In genomic region chr2:64641585-64641984, GRCh38 we compare ENCODE assay signal across 1 cellular context.
A peak's percentile ranks its signal among the peaks of the same experiment; 100 is the strongest.
TF ChIP-seq lines count a peak whose summit lies in the region.

No MANE protein-coding gene starts in this region.

TF ChIP-seq in HepG2, 621 proteins besides CTCF, POLR2A, EP300 and RAD21:
- TF ChIP-seq ZNF557 (CRISPR knock-in tag; IDR thresholded peaks at IDR 0.05): no peak
- peak; percentile 51; the same call in 1 of the 2 replicates for TF ChIP-seq ZBTB4 (CRISPR knock-in tag; IDR thresholded peaks at IDR 0.05; ENCODE audit: borderline replicate concordance)
- TF ChIP-seq GLI4 (CRISPR knock-in tag; IDR thresholded peaks at IDR 0.05; ENCODE audit: borderline replicate concordance): no peak
- no peak for TF ChIP-seq CBX2 (IDR thresholded peaks at IDR 0.05; ENCODE audit: low read depth, low read length)
- no peak for TF ChIP-seq CBX2 (CRISPR knock-in tag; IDR thresholded peaks at IDR 0.05; ENCODE audit: low read depth)
- TF ChIP-seq KMT2A (CRISPR knock-in tag; IDR thresholded peaks at IDR 0.05): no peak
- TF ChIP-seq ZBTB38 (CRISPR knock-in tag; IDR thresholded peaks at IDR 0.05): peak; percentile 80
- TF ChIP-seq ARID5B (CRISPR knock-in tag; IDR thresholded peaks at IDR 0.05): peak; percentile 25; the same call in 1 of the 2 replicates
- peak; percentile 27; the same call in 1 of the 2 replicates for TF ChIP-seq PATZ1 (CRISPR knock-in tag; IDR thresholded peaks at IDR 0.05)
- TF ChIP-seq POGZ (CRISPR knock-in tag; IDR thresholded peaks at IDR 0.05): peak; percentile 44; the same call in 1 of the 2 replicates
- TF ChIP-seq CBFB (CRISPR knock-in tag; IDR thresholded peaks at IDR 0.05): no peak
- TF ChIP-seq ZMYM4 (CRISPR knock-in tag; IDR thresholded peaks at IDR 0.05): 0 out of 2 replicates have a peak, but pooled peaks have one; percentile 40
- no peak for TF ChIP-seq SRY (CRISPR knock-in tag; IDR thresholded peaks at IDR 0.05)
- TF ChIP-seq SRSF4 (IDR thresholded peaks at IDR 0.05; ENCODE audit: low read depth, low read length, poor library complexity, severe bottlenecking): no peak
- TF ChIP-seq ZBTB33 (CRISPR knock-in tag; IDR thresholded peaks at IDR 0.05): peak; percentile 97
- TF ChIP-seq HOXA3 (CRISPR knock-in tag; IDR thresholded peaks at IDR 0.05): 0 out of 2 replicates have a peak, but pooled peaks have one; percentile 15
- TF ChIP-seq THAP8 (CRISPR knock-in tag; IDR thresholded peaks at IDR 0.05; ENCODE audit: borderline replicate concordance): no peak
- no peak for TF ChIP-seq ZNF770 (CRISPR knock-in tag; IDR thresholded peaks at IDR 0.05)
- 0 out of 2 replicates have a peak, but pooled peaks have one; percentile 11 for TF ChIP-seq SALL1 (CRISPR knock-in tag; IDR thresholded peaks at IDR 0.05)
- TF ChIP-seq HNF4A (CRISPR knock-in tag; IDR thresholded peaks at IDR 0.05): peak; percentile 39
- TF ChIP-seq ZNF687 (CRISPR knock-in tag; IDR thresholded peaks at IDR 0.05): 0 out of 2 replicates have a peak, but pooled peaks have one; percentile 17
- TF ChIP-seq KDM6A (CRISPR knock-in tag; IDR thresholded peaks at IDR 0.05; ENCODE audit: low read depth): no peak
- TF ChIP-seq SOX6 (IDR thresholded peaks at IDR 0.05): no peak
- TF ChIP-seq SOX6 (CRISPR knock-in tag; IDR thresholded peaks at IDR 0.05): 0 out of 2 replicates have a peak, but pooled peaks have one; percentile 26
- TF ChIP-seq TFAP4 (IDR thresholded peaks at IDR 0.05; ENCODE audit: borderline replicate concordance, low read depth): no peak
- TF ChIP-seq ZHX1 (CRISPR knock-in tag; IDR thresholded peaks at IDR 0.05; ENCODE audit: low read depth): no peak
